Comparison of ENCODE assay signal across 14 cellular contexts in the genomic region with DNA sequence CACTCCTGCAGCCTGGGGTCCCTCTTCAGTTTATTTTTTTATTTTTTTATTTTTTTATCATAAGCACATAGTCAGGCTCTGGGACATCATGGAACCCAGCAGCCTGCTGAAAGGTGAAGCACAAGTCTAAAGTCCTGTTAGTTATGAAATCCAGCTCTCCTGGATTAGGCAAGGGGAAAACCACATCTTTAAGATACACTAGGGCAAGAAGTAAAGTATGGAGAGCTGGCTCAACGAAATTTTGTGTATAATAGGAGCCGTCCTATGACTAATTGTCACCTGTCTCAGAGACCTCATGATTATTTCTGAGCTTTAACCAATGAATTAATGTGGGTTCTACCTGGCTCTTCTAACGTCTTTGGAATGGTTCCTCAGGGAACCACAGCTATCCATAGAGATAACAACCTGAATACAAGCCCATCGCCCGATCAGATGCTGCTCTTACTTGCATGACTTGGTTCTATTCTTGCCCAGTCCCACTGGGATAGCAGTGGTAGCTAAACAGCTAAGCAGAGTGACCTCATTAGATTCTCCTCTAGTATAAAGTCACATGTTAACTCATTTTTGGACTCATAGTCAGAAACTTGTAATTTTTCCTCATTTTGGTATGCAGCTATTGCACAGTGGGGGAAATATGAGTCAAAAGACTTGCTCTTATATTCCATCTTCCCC.
DNase-seq lines count a peak whose midpoint lies in the region; ATAC-seq, FAIRE-seq and TF ChIP-seq lines count a peak whose summit lies in the region.
"Had no signal": no experiment of that assay in that cellular context is flagged by ENCODE, and none has a peak within 500 bp of the region (broad histone marks: within the 10 kb centered on the region; RNA-seq: fewer than 3 reads in every experiment).

No MANE protein-coding gene starts in this region.

- POLR2A ChIA-PET in GM12878 (lab: Charles Lee): interaction anchor here (0.9 to 1.5 kb wide), 3 partner anchors 13 to 120 kb away, joined by 3 to 6 read pairs (median 5); no protein-coding TSS in a partner anchor

- in situ Hi-C loops in GM12878 (cut with MboI): loop anchor here (5.0 kb wide), 1 partner anchor 119 kb away; no protein-coding TSS in a partner anchor

- 22% methylated on average over 5 of the region's 5 CpGs for WGBS in GM12878 (ENCODE audit: insufficient coverage, insufficient replicate concordance, low lambda C conversion rate, missing lambda C conversion rate)

- H3K9me3 ChIP-seq in GM12878 (replicated peaks; ENCODE audit: control insufficient read depth, insufficient read depth, low read length): no peaks in the 10 kb centered on the region; the same call in 1 of the 3 replicates
- H3K9me3 ChIP-seq: transverse colon had no signal

- H4K20me1 ChIP-seq in GM12878 (ENCODE audit: control insufficient read depth, insufficient read depth): no peaks in the 10 kb centered on the region

- H3K27ac Mint-ChIP-seq in memory B cell: peak overlapping the region; percentile 91

- H3K4me2 ChIP-seq in GM12878 (ENCODE audit: control insufficient read depth, insufficient read depth): no peak overlapping the region; the same call in 1 of the 2 replicates

- peaks cover 2% of the 10 kb centered on the region for H3K36me3 Mint-ChIP-seq in memory B cell

- no peak for TF ChIP-seq EP300 in GM12878 (IDR thresholded peaks at IDR 0.05; ENCODE audit: borderline replicate concordance in 1 of 2, control insufficient read depth in 1 of 2, low read depth in 2 of 2, low read length in 2 of 2)

- H3K79me2 ChIP-seq in GM12878 (ENCODE audit: control insufficient read depth, insufficient read depth, low read length): no peaks in the 10 kb centered on the region

- no peaks in the 10 kb centered on the region for H3K36me3 ChIP-seq in GM12878 (ENCODE audit: control insufficient read depth in 2 of 2, insufficient read depth in 2 of 2, low read length in 1 of 2)
- H3K36me3 ChIP-seq: transverse colon had no signal

- no peak overlapping the region for H3K9ac ChIP-seq in GM12878 (ENCODE audit: control insufficient read depth, insufficient read depth, low read length)

- RAD21 ChIA-PET in GM12878 (lab: Charles Lee; ENCODE audit: unreplicated experiment): interaction anchor here (0.7 to 4.1 kb wide), 6 partner anchors 12 to 1750 kb away, joined by 3 to 55 read pairs (median 4); no protein-coding TSS in a partner anchor

- no peaks in the 10 kb centered on the region for H3K27me3 Mint-ChIP-seq in memory B cell

- no peak for TF ChIP-seq CTCF in GM12878 (IDR thresholded peaks at IDR 0.05 in 2 of 3, conservative IDR thresholded peaks at IDR 0.05 in 1 of 3; ENCODE audit: control insufficient read depth in 2 of 3, extremely low read depth in 1 of 3, insufficient read depth in 1 of 3, low read depth in 3 of 3, low read length in 3 of 3)

- DNase-seq in AG08395 (ENCODE audit: low spot score) (peak; percentile 2), GM19239 (ENCODE audit: insufficient read length, low spot score) (no peak), GM12878 (ENCODE audit: low read depth, low spot score) (no peak), memory B cell (ENCODE audit: low spot score in 2 of 2) (no peak), NCI-H1105 (lab: John Stamatoyannopoulos, UW) (no peak), T-helper 1 cell (no peak)
- DNase-seq in activated naive CD4-positive, alpha-beta T cell treated with Interleukin-2 at 50 U/mL for 16 hours: no peak
- DNase-seq: activated CD8-positive, alpha-beta memory T cell treated with anti-CD3 and anti-CD28 coated beads for 24 hours; AML-193; mammary epithelial cell; MV-4-11 had no signal

- CTCF ChIA-PET in GM12878 (lab: Yijun Ruan, JAX): interaction anchor here (0.9 to 3.7 kb wide), 8 partner anchors 12 to 503 kb away, joined by 3 to 19 read pairs (median 6); no protein-coding TSS in a partner anchor

- TF ChIP-seq POLR2A in GM12878 (IDR thresholded peaks at IDR 0.05; ENCODE audit: low read depth, low read length): no peak

- SMC1A ChIA-PET in GM12878 (lab: Charles Lee; ENCODE audit: uncharacterized antibody, unreplicated experiment): interaction anchor here (0.6 to 3.2 kb wide), 12 partner anchors 10 to 168 kb away, joined by 3 to 17 read pairs (median 5); no protein-coding TSS in a partner anchor

- BruUV-seq in GM12878 (replicated peaks; lab: Mats Ljungman, UMichigan): no TSS peak

- H3K4me3 ChIP-seq in GM12878: no peak overlapping the region
- H3K4me3 ChIP-seq: transverse colon had no signal

- no peak overlapping the region for H3K27ac ChIP-seq in GM12878 (ENCODE audit: control insufficient read depth, insufficient read depth)
- H3K27ac ChIP-seq: transverse colon had no signal

- no peaks in the 10 kb centered on the region for H3K9me3 Mint-ChIP-seq in memory B cell

- intact Hi-C loops in GM12878 (cut with micrococcal nuclease; ENCODE audit: unreplicated experiment): no loop called here

- TF ChIP-seq RAD21 in GM12878 (IDR thresholded peaks at IDR 0.05; ENCODE audit: insufficient read depth, low read depth, low read length): no peak

- ATAC-seq in GM12878: no peak
- no peak for ATAC-seq in memory B cell (ENCODE audit: low read depth)
- no peak for ATAC-seq in GM19467 (IDR thresholded peaks at IDR 0.05; ENCODE audit: unreplicated experiment)

- peaks cover 19% of the 10 kb centered on the region for H3K4me1 ChIP-seq in GM12878 (ENCODE audit: control insufficient read depth, insufficient read depth, low read length)

- no peak overlapping the region for H3K4me3 Mint-ChIP-seq in memory B cell
- H3K4me3 Mint-ChIP-seq: neural crest cell had no signal

- no peak overlapping the region for H2AFZ ChIP-seq in GM12878 (ENCODE audit: control insufficient read depth, low read depth, low read length)

- no peaks in the 10 kb centered on the region for H3K27me3 ChIP-seq in GM12878 (replicated peaks in 1 of 2; ENCODE audit: control insufficient read depth in 2 of 2, insufficient read depth in 2 of 2, low read length in 1 of 2)
- H3K27me3 ChIP-seq: transverse colon had no signal

- FAIRE-seq in GM19239 (lab: Jason Lieb, UNC): peak; percentile 63
- no peak for FAIRE-seq in GM12878 (lab: Jason Lieb, UNC)

- H3K4me1 Mint-ChIP-seq in memory B cell: peaks cover 25% of the 10 kb centered on the region
- H3K4me1 Mint-ChIP-seq: neural crest cell had no signal

TF ChIP-seq in GM12878, 131 proteins besides CTCF, POLR2A, EP300 and RAD21:
- TF ChIP-seq NFIC (IDR thresholded peaks at IDR 0.05; ENCODE audit: low read depth, low read length) (peak; percentile 42; the same call in 1 of the 2 replicates), JUNB (IDR thresholded peaks at IDR 0.05) (peak; percentile 39; the same call in 1 of the 2 replicates), HDGF (IDR thresholded peaks at IDR 0.05) (no peak)
